ENCODE assay signal across 8 cellular contexts in genomic region chr16:29995330-29995910, GRCh38. TPM values are rescaled to one million over a fixed set of nuclear protein-coding genes. Genes with fewer than 3 reads are reported as not detected.
DNase-seq lines count a peak whose midpoint lies in the region; ATAC-seq and TF ChIP-seq lines count a peak whose summit lies in the region.

HIRIP3 (minus strand) TSS chr16:29995617; CDS start chr16:29995605, 12 bp downstream.

- peak within 1 kb of the TSS; percentile 67 for H3K4me3 ChIP-seq in GM12875 (ENCODE audit: low read depth, low read length)
- peak within 1 kb of the TSS; percentile 41 to 68 (median 60) for H3K4me3 ChIP-seq in transverse colon

- intact Hi-C loops in cardiac septum (cut with DNase I) (loop anchor here (1.0 to 5.0 kb wide), 2 partner anchors 22 to 68 kb away; partner anchors contain the start of genes KCTD13 and TAOK2), transverse colon (cut with DNase I; ENCODE audit: low total_unique reads) (no loop called here)

- no peaks in the 10 kb centered on the region for H3K27me3 ChIP-seq in transverse colon

- no peak for TF ChIP-seq EP300 in transverse colon (IDR thresholded peaks at IDR 0.05; ENCODE audit: low read depth)

- TF ChIP-seq CTCF in GM12875 (IDR thresholded peaks at IDR 0.05; ENCODE audit: borderline replicate concordance, insufficient read depth, low read depth, low read length): no peak
- TF ChIP-seq CTCF in transverse colon (IDR thresholded peaks at IDR 0.05): no peak

- peak; percentile 78 to 95 (median 91) for DNase-seq in NCI-H1417 (lab: John Stamatoyannopoulos, UW)
- DNase-seq in T follicular helper cell (ENCODE audit: low read depth): peak; percentile 79
- peak; percentile 66 for DNase-seq in activated naive CD8-positive, alpha-beta T cell treated with anti-CD3 and anti-CD28 coated beads, Interleukin-2, amount 50 U/mL, for 16 hours (ENCODE audit: low read depth, low spot score)
- DNase-seq in cardiac septum (ENCODE audit: low spot score): peak; percentile 94
- DNase-seq in pons (ENCODE audit: low spot score): peak; percentile 80
- DNase-seq in transverse colon: peak; percentile 91

- in situ Hi-C loops in transverse colon (cut with MboI; ENCODE audit: low pct_ligation_motif_present in 1 of 4, low pct_unique_long_range_greater_than_20kb in 1 of 4, low sequenced_read_pairs in 3 of 4): no loop called here

- H3K4me1 ChIP-seq in transverse colon: peaks cover 11 to 30% (median 21%) of the 10 kb centered on the region in 4 donors

- ATAC-seq in HG02642 (IDR thresholded peaks at IDR 0.05; ENCODE audit: poor library complexity, unreplicated experiment): peak; percentile 64

- H3K36me3 ChIP-seq in transverse colon: peaks cover 0 to 7% (median 0%) of the 10 kb centered on the region in 4 donors

- peak within 1 kb of the TSS; percentile 93 to 99 (median 96) for H3K27ac ChIP-seq in transverse colon

- H3K9me3 ChIP-seq in transverse colon: no peaks in the 10 kb centered on the region

- peak; percentile 14 for TF ChIP-seq POLR2A in transverse colon (IDR thresholded peaks at IDR 0.05)

- whole genome bisulfite sequencing in transverse colon (ENCODE audit: low coverage in 1 of 2), 2 donors: 1% methylated on average over 53 of the region's 53 CpGs; no CpG with 5 or more reads in 1 of the 2 donors

RNA-seq across cellular contexts. Expression of gene HIRIP3, which starts in this region (rescaled TPM):
- total RNA-seq in cardiac septum (17.4 TPM), transverse colon (10 to 100 TPM in 2 of 4 donors, 1 to 10 TPM in 2; 1.8 to 11.7 (median 8.8) TPM)

Comparison
In these comparisons a context has a peak if more than half of its experiments do, and no peak if none do; other contexts are left out.
1. Peak in every context shown above with its lines: DNase-seq, ATAC-seq, H3K4me3 ChIP-seq and H3K27ac ChIP-seq.